19 cellular contexts compared by ENCODE assay signal in the genomic region with DNA sequence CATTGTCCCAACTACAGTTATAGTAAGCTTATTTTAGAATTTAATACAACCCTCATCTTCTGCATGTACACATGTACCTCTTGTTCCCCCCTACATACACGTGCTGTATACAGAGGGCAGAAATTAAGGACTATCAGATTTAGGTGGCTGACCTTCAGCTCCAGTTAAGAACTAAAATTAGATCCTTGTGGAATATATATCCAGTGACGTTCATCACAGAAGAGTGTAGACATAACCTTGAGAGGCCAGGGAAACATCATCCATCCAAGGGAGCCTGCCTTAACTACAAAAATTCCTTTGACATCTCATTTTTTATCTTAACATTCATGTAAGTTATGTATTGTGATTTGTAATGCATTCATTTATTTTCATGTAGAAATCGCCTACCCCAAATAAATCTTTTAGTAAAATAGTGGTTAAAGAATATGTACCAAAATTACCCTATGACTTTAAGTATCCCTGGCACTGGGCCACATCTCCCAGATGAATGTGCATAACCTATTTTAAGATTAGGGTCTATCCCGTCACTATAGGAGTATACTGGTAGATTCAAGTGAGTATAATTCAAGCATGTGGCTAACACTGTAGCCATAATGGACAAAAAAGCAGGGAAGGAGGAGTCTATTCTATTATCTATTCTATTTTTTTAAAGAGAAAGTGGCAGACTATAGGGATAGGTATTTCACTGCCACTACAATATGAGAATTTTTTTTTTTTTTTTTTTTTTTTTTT. TPM values are rescaled to one million over a fixed set of nuclear protein-coding genes. Genes with fewer than 3 reads are reported as not detected.
DNase-seq lines count a peak whose midpoint lies in the region; ATAC-seq, FAIRE-seq and TF ChIP-seq lines count a peak whose summit lies in the region.
"Had no signal": no experiment of that assay in that cellular context is flagged by ENCODE, and none has a peak within 500 bp of the region (broad histone marks: within the 10 kb centered on the region; RNA-seq: fewer than 3 reads in every experiment).

No MANE protein-coding gene starts in this region.

- TF ChIP-seq POLR2A in K562 (conservative IDR thresholded peaks at IDR 0.05): no peak

- no peak overlapping the region for H3K4me3 ChIP-seq in K562
- H3K4me3 ChIP-seq in right cardiac atrium (ENCODE audit: low read length): no peak overlapping the region
- H3K4me3 ChIP-seq: GM12878 had no signal

- intact Hi-C loops in K562 (cut with micrococcal nuclease): no loop called here
- intact Hi-C loops in right cardiac atrium (cut with DNase I): no loop called here

- no peak overlapping the region for H3K9ac ChIP-seq in K562 (ENCODE audit: insufficient read depth in 1 of 2, low read depth in 2 of 2, low read length in 2 of 2)

- no peak overlapping the region for H3K4me2 ChIP-seq in K562 (ENCODE audit: insufficient read depth, low read length)

- in situ Hi-C loops in K562 (cut with MboI): no loop called here

- H3K79me2 ChIP-seq in K562 (ENCODE audit: control insufficient read depth, insufficient read depth, low read length): no peaks in the 10 kb centered on the region

- POLR2A ChIA-PET in K562 (lab: Yijun Ruan, JAX): interaction anchor here (1.2 kb wide), 1 partner anchor 14 kb away, joined by 3 read pairs; no protein-coding TSS in a partner anchor

- H3K4me1 ChIP-seq in K562 (replicated peaks in 1 of 2; ENCODE audit: control insufficient read depth in 2 of 2, insufficient read depth in 2 of 2, low read length in 2 of 2) (no peaks in the 10 kb centered on the region), right cardiac atrium (ENCODE audit: control insufficient read depth, insufficient read depth, low read length) (peaks cover 2% of the 10 kb centered on the region)
- H3K4me1 ChIP-seq: BE2C had no signal

- TF ChIP-seq EP300 in K562 (IDR thresholded peaks at IDR 0.05; ENCODE audit: low read length): no peak

- H3K9me3 ChIP-seq in K562 (replicated peaks; ENCODE audit: control insufficient read depth, insufficient read depth, low read depth, low read length) (no peaks in the 10 kb centered on the region), right cardiac atrium (ENCODE audit: control insufficient read depth, low read length) (no peaks in the 10 kb centered on the region)
- H3K9me3 ChIP-seq: BE2C had no signal

- FAIRE-seq in G401.6 (lab: Jason Lieb, UNC): peak; percentile 36
- peak; percentile 23 for FAIRE-seq in GM19239 (lab: Jason Lieb, UNC)
- peak; percentile 51 for FAIRE-seq in K562 (lab: Jason Lieb, UNC)
- FAIRE-seq: D721Med, GM12878 had no signal

- TF ChIP-seq RAD21 in K562 (CRISPR knock-in tag; conservative IDR thresholded peaks at IDR 0.05 in 1 of 2, IDR thresholded peaks at IDR 0.05 in 1 of 2): no peak

- CTCF ChIA-PET in K562 (lab: Yijun Ruan, JAX; ENCODE audit: low intra/inter-chr PET ratio): no interaction called here

- no peak overlapping the region for H3K27ac ChIP-seq in K562 (ENCODE audit: extremely low read depth, low read depth, low read length)
- H3K27ac ChIP-seq in right cardiac atrium (ENCODE audit: low read length): no peak overlapping the region
- H3K27ac ChIP-seq: RWPE1 had no signal

- H3K36me3 ChIP-seq in K562 (ENCODE audit: control insufficient read depth, insufficient read depth, low read length): peaks cover 5% of the 10 kb centered on the region; the same call in 1 of the 3 replicates
- H3K36me3 ChIP-seq: BE2C had no signal

- WGBS in K562 (ENCODE audit: insufficient coverage, low coverage, missing lambda C conversion rate): 58% methylated on average over 4 of the region's 4 CpGs
- 67% methylated on average over 4 of the region's 4 CpGs for WGBS in right cardiac atrium

- DNase-seq in GM19239 (ENCODE audit: insufficient read length, low spot score) (no peak), K562 (ENCODE audit: extremely low read depth in 1 of 4, low spot score in 3 of 4) (no peak), right cardiac atrium (peak in 1 of 3 donors; percentile 15), GM19240 (ENCODE audit: insufficient read length, low spot score) (no peak), GF-D8 (lab: John Stamatoyannopoulos, UW) (no peak)
- no peak for DNase-seq in activated CD4-positive, alpha-beta T cell treated with anti-CD3 and anti-CD28 coated beads for 4 hours
- DNase-seq: BE2C, DMS79, IMR-90, NCI-H1694, NCI-H2081, NCI-H2171, NCI-H345, NCI-H524 treated with DMSO at 0.1 percent for 48 hours had no signal

- no peak overlapping the region for H2AFZ ChIP-seq in K562 (ENCODE audit: low read depth, low read length)

- H3K9me1 ChIP-seq in K562 (ENCODE audit: control insufficient read depth, insufficient read depth, low read length): no peaks in the 10 kb centered on the region

- no peak for TF ChIP-seq CTCF in K562 (IDR thresholded peaks at IDR 0.05 in 2 of 3, conservative IDR thresholded peaks at IDR 0.05 in 1 of 3; ENCODE audit: insufficient read depth in 2 of 3, low read depth in 1 of 3, low read length in 3 of 3)

- H3K27me3 ChIP-seq in K562 (ENCODE audit: control insufficient read depth in 2 of 2, insufficient read depth in 2 of 2, low read length in 2 of 2): no peaks in the 10 kb centered on the region
- no peaks in the 10 kb centered on the region for H3K27me3 ChIP-seq in right cardiac atrium (ENCODE audit: control insufficient read depth, insufficient read depth)
- H3K27me3 ChIP-seq: BE2C had no signal

- no peaks in the 10 kb centered on the region for H4K20me1 ChIP-seq in K562 (replicated peaks; ENCODE audit: control insufficient read depth, insufficient read depth, low read length)

- no TSS peak for BruUV-seq in K562 (replicated peaks; lab: Mats Ljungman, UMichigan)

- ATAC-seq in K562 (no peak), right cardiac atrium (peak; percentile 31 to 50)
- ATAC-seq: SK-N-SH treated with all-trans-retinoic acid at 6 μM for 48 hours had no signal

TF ChIP-seq in K562, 482 proteins besides CTCF, POLR2A, EP300 and RAD21:
- TF ChIP-seq, protein P1, sequence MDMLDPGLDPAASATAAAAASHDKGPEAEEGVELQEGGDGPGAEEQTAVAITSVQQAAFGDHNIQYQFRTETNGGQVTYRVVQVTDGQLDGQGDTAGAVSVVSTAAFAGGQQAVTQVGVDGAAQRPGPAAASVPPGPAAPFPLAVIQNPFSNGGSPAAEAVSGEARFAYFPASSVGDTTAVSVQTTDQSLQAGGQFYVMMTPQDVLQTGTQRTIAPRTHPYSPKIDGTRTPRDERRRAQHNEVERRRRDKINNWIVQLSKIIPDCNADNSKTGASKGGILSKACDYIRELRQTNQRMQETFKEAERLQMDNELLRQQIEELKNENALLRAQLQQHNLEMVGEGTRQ (CRISPR knock-in tag; IDR thresholded peaks at IDR 0.05): no peak
- TF ChIP-seq NFIC (IDR thresholded peaks at IDR 0.05) (peak; percentile 40), SMC3 (conservative IDR thresholded peaks at IDR 0.05; ENCODE audit: insufficient read depth, low read depth, low read length) (no peak), NCOA1 (IDR thresholded peaks at IDR 0.05; ENCODE audit: low read depth) (no peak), RBM39 (optimal IDR thresholded peaks at IDR 0.05; ENCODE audit: low read depth, low read length) (no peak), CBX5 (IDR thresholded peaks at IDR 0.05; ENCODE audit: borderline replicate concordance, low read depth) (no peak), BRCA1 (IDR thresholded peaks at IDR 0.05) (no peak), BRCA1 (CRISPR knock-in tag; IDR thresholded peaks at IDR 0.05) (no peak)
TF ChIP-seq in K562: peak in this region for 1.

RNA-seq across cellular contexts. Expression of a gene that starts 27.5 kb away (rescaled TPM):
- 9.0 and 16.7 TPM in 2 replicates for total RNA-seq in K562 (2011; cell fraction: chromatin; rRNA removed; ENCODE audit: low replicate concordance)
- total RNA-seq in K562 (2011; cell fraction: nucleolus; rRNA removed): 3.0 and 3.9 TPM in 2 replicates
- total RNA-seq in K562 (2011; cell fraction: nucleoplasm; rRNA removed): 6.3 and 11.9 TPM in 2 replicates
- total RNA-seq in K562 (2014; rRNA removed) (2.2 and 2.9 TPM in 2 replicates), K562 (2014; rRNA removed; fragmentation: Illumina TruSeq; extraction: Trizol) (5.6 and 5.9 TPM in 2 replicates), K562 (2015; rRNA removed; fragmentation: Illumina TruSeq; extraction: Trizol) (6.4 and 7.2 TPM in 2 replicates), K562 (2021) (6.0 and 6.7 TPM in 2 replicates), right cardiac atrium (10 to 100 TPM; 16.5 to 24.2 (median 21.8) TPM)
- polyA plus RNA-seq in K562 (2011; rRNA removed) (6.1 and 8.1 TPM in 2 replicates), K562 (2014; fragmentation: Illumina TruSeq; extraction: Trizol) (4.8 and 4.9 TPM in 2 replicates), K562 (2014; fragmentation: Nextera tagmentation; extraction: Ambion mirVana) (1 to 10 TPM in 1 of 2 experiments, under 1 TPM in 1; 0.92 to 1.6 TPM), K562 (2014; rRNA removed) (3.2 and 3.7 TPM in 2 replicates), right cardiac atrium (9.0 TPM)
- polyA plus RNA-seq in K562 (2011; cell fraction: cytosol; rRNA removed): 2.1 and 3.3 TPM in 2 replicates
- polyA plus RNA-seq in K562 (2011; cell fraction: nucleus; rRNA removed): 7.4 and 10.2 TPM in 2 replicates
- polyA plus RNA-seq in K562 (2012): 5.0 and 5.8 TPM in 2 replicates
- 17.3 and 20.0 TPM in 2 replicates for polyA minus RNA-seq in K562 (2011; rRNA and poly(A)+ RNA removed)
- polyA minus RNA-seq in K562 (2011; cell fraction: cytosol; rRNA and poly(A)+ RNA removed): 2.3 and 6.4 TPM in 2 replicates
- 7.8 and 13.4 TPM in 2 replicates for polyA minus RNA-seq in K562 (2011; cell fraction: nucleus; rRNA and poly(A)+ RNA removed)
